8 cellular contexts compared by ENCODE assay signal in genomic region chr1:35452086-35452485, GRCh38.
DNase-seq lines count a peak whose midpoint lies in the region; ATAC-seq, FAIRE-seq and TF ChIP-seq lines count a peak whose summit lies in the region.

No MANE protein-coding gene starts in this region.

- no peaks in the 10 kb centered on the region for H3K27me3 Mint-ChIP-seq in CD4-positive, alpha-beta memory T cell

- CTCF ChIA-PET in CD4-positive, alpha-beta memory T cell (lab: Charles Lee; ENCODE audit: partially characterized antibody), result interaction anchor here (1.0 to 14.3 kb wide), 34 partner anchors 12 to 328 kb away, joined by 3 to 274 read pairs (median 14); partner anchors contain the start of genes CLSPN, KIAA0319L, NCDN and TFAP2E

- no peaks in the 10 kb centered on the region for H3K9me3 ChIP-seq in CD4-positive, alpha-beta memory T cell (ENCODE audit: control insufficient read depth in 1 of 2, low read length in 2 of 2)
- H3K9me3 ChIP-seq in esophagus (ENCODE audit: control insufficient read depth in 2 of 2, insufficient read depth in 1 of 2, low read depth in 1 of 2, low read length in 1 of 2) (no peaks in the 10 kb centered on the region), parathyroid adenoma (ENCODE audit: control insufficient read depth, low read length) (no peaks in the 10 kb centered on the region), mucosa of descending colon (no peaks in the 10 kb centered on the region)

- peak; percentile 33 for TF ChIP-seq CTCF in NB4 (IDR thresholded peaks at IDR 0.05; ENCODE audit: low read depth, low read length)
- no peak for TF ChIP-seq CTCF in parathyroid adenoma (IDR thresholded peaks at IDR 0.05)
- TF ChIP-seq CTCF in mucosa of descending colon (IDR thresholded peaks at IDR 0.05), result no peak

- WGBS in esophagus, 2 donors, result 13 to 32% methylated on average over 1 of the region's 1 CpG

- no peaks in the 10 kb centered on the region for H3K9me3 Mint-ChIP-seq in CD4-positive, alpha-beta memory T cell

- peak overlapping the region; percentile 16 for H3K27ac ChIP-seq in CD4-positive, alpha-beta memory T cell (ENCODE audit: low read depth, low read length)
- H3K27ac ChIP-seq in esophagus (ENCODE audit: low read depth in 2 of 2, low read length in 1 of 2), result peak overlapping the region; percentile 39 to 47
- H3K27ac ChIP-seq in parathyroid adenoma, result peak overlapping the region; percentile 29

- peak overlapping the region in 4 of 8 donors; percentile 15 to 51 (median 35) for H3K4me3 Mint-ChIP-seq in CD4-positive, alpha-beta memory T cell

- peaks cover 42% of the 10 kb centered on the region for H3K36me3 ChIP-seq in CD4-positive, alpha-beta memory T cell (ENCODE audit: insufficient read depth, low read length)
- H3K36me3 ChIP-seq in esophagus (ENCODE audit: control insufficient read depth in 2 of 2, insufficient read depth in 2 of 2, low read length in 1 of 2) (peaks cover 8 to 15% of the 10 kb centered on the region in 2 donors), parathyroid adenoma (ENCODE audit: control insufficient read depth, insufficient read depth, low read length) (no peaks in the 10 kb centered on the region), mucosa of descending colon (ENCODE audit: low read depth) (no peaks in the 10 kb centered on the region)

- intact Hi-C loops in CD4-positive, alpha-beta memory T cell (cut with micrococcal nuclease), result no loop called here
- intact Hi-C loops in mucosa of descending colon (cut with DNase I, micrococcal nuclease), result loop anchor here in 1 of 2 donors (5.0 kb wide), 1 partner anchor 115 kb away; no protein-coding TSS in a partner anchor

- H2AFZ ChIP-seq in parathyroid adenoma, result no peak overlapping the region

- H3K36me3 Mint-ChIP-seq in CD4-positive, alpha-beta memory T cell, result peaks cover 37 to 50% of the 10 kb centered on the region in 2 donors

- no peaks in the 10 kb centered on the region for H3K27me3 ChIP-seq in CD4-positive, alpha-beta memory T cell (ENCODE audit: insufficient read depth, low read length)
- H3K27me3 ChIP-seq in esophagus (ENCODE audit: control insufficient read depth in 1 of 2, insufficient read depth in 2 of 2, low read length in 2 of 2) (no peaks in the 10 kb centered on the region), parathyroid adenoma (ENCODE audit: control insufficient read depth, insufficient read depth, low read length) (no peaks in the 10 kb centered on the region)

- H3K4me3 ChIP-seq in CD4-positive, alpha-beta memory T cell (ENCODE audit: low read length in 2 of 2), result no peak overlapping the region
- H3K4me3 ChIP-seq in NB4 (ENCODE audit: low read depth, low read length) (no peak overlapping the region), esophagus (ENCODE audit: low read depth in 1 of 2, low read length in 2 of 2) (no peak overlapping the region), parathyroid adenoma (ENCODE audit: low read depth, low read length) (no peak overlapping the region), mucosa of descending colon (no peak overlapping the region)

- H3K27ac Mint-ChIP-seq in CD4-positive, alpha-beta memory T cell, result peak overlapping the region; percentile 50 to 92 (median 87)

- no peak for DNase-seq in CD4-positive, alpha-beta memory T cell
- DNase-seq in NB4 (ENCODE audit: low read depth), result peak; percentile 89
- no peak for DNase-seq in GM19239 (ENCODE audit: insufficient read length, low spot score)
- no peak for DNase-seq in mucosa of descending colon
- DNase-seq in stimulated activated CD8-positive, alpha-beta memory T cell treated with anti-CD3 and anti-CD28 coated beads, Interleukin-4, amount 100 ng/mL, for 48 hours, result no peak
- DNase-seq in LoVo (ENCODE audit: low spot score), result no peak

- no peak for TF ChIP-seq POLR2A in NB4 (IDR thresholded peaks at IDR 0.05; ENCODE audit: extremely low read depth, insufficient read length)

- POLR2A ChIA-PET in CD4-positive, alpha-beta memory T cell (lab: Charles Lee; ENCODE audit: partially characterized antibody), result interaction anchor here (0.6 to 6.7 kb wide), 17 partner anchors 11 to 117 kb away, joined by 3 to 51 read pairs (median 5); partner anchors contain the start of genes KIAA0319L and NCDN

- no peak for FAIRE-seq in GM19239 (lab: Jason Lieb, UNC)

- H3K4me2 ChIP-seq in parathyroid adenoma (ENCODE audit: low read length), result peak overlapping the region; percentile 23

- H3K79me2 ChIP-seq in parathyroid adenoma, result no peaks in the 10 kb centered on the region

- ATAC-seq in mucosa of descending colon, result no peak

- H3K9ac ChIP-seq in parathyroid adenoma, result no peak overlapping the region

- peaks cover 26% of the 10 kb centered on the region for H3K4me1 ChIP-seq in CD4-positive, alpha-beta memory T cell (ENCODE audit: insufficient read depth, low read length)
- H3K4me1 ChIP-seq in esophagus (ENCODE audit: control insufficient read depth in 2 of 2, insufficient read depth in 2 of 2, low read length in 1 of 2) (peaks cover 2 to 3% of the 10 kb centered on the region in 2 donors), parathyroid adenoma (peaks cover 6% of the 10 kb centered on the region), mucosa of descending colon (ENCODE audit: low read depth) (no peaks in the 10 kb centered on the region)

- H3K4me1 Mint-ChIP-seq in CD4-positive, alpha-beta memory T cell, result peaks cover 28 to 39% (median 33%) of the 10 kb centered on the region in 4 donors
